ENCODE assay signal across 6 cellular contexts in the genomic region with DNA sequence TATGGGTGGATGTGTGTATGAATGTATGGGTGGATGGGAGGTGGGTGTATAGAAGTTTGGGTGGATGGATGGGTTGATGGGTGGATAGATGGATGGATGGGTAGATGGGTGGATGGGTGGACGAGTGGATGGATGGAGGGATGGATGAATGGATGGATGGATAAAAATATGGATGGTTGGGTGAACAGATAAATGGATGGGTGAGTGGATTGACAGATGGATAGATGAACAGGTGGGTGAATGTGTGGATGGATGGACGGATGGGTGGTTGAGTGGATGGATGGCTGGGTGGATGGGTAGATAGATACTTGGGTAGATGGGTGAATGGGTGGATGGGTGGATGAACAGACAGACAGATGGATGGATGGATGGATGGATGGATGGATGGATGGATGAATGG.
"Had no signal": no experiment of that assay in that cellular context is flagged by ENCODE, and none has a peak within 500 bp of the region (broad histone marks: within the 10 kb centered on the region; RNA-seq: fewer than 3 reads in every experiment).

No MANE protein-coding gene starts in this region.

- H3K4me1 ChIP-seq: HAP-1 had no signal

- FAIRE-seq: HepG2, K562 had no signal

- H3K9me3 ChIP-seq: HAP-1 had no signal

- H3K4me3 ChIP-seq: GM23338, HAP-1, K562 had no signal

- ATAC-seq: GM23338, HCT116, HepG2, K562 had no signal

- H3K36me3 ChIP-seq: HAP-1 had no signal

- H3K4me1 Mint-ChIP-seq: GM23338 had no signal

- H3K4me2 ChIP-seq: GM23338 had no signal

- H3K27ac Mint-ChIP-seq: GM23338 had no signal

- H2AFZ ChIP-seq: GM23338 had no signal

- H3K4me3 Mint-ChIP-seq: GM23338 had no signal

- DNase-seq: H7 had no signal
